ENCODE assay signal across 8 cellular contexts in the genomic region with DNA sequence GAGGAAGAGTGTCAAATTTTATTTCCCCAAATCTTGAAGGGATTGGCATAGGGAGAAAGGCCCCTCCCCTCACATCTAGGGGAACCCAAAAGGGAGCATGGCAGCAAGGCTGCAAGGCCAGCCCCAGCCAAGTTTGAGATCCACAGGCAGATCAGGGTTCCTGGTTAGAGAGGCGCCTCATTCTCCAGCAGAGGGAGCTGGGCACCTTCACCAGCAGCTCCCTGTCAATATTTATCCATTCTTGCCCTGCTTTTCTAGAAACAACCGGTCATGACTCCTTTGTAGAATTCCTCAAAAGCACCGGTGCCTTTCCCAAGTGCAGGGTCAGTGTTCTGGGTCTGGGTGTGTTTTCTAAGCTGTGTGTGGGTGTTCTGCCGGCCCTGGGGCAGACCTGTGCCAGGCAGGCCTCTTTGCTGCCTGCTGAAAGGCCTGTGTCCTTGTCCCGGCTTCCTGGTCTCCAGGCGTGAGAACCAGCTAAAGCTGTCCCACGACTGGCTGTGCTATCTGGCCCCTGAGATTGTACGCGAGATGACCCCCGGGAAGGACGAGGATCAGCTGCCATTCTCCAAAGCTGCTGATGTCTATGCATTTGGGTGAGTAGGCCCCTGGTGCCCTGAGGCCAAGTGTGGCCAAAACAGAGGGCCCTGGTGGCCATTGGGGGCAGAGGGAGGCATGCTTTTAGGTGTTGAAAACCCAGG. TPM values are rescaled to one million over a fixed set of nuclear protein-coding genes. Genes with fewer than 3 reads are reported as not detected.
DNase-seq lines count a peak whose midpoint lies in the region; ATAC-seq, FAIRE-seq and TF ChIP-seq lines count a peak whose summit lies in the region.

No MANE protein-coding gene starts in this region.

- TF ChIP-seq POLR2A in body of pancreas (IDR thresholded peaks at IDR 0.05) (no peak), HepG2 (IDR thresholded peaks at IDR 0.05; ENCODE audit: insufficient read depth in 1 of 2, low read depth in 2 of 2, low read length in 2 of 2) (no peak)

- TF ChIP-seq CTCF in LNCaP clone FGC (IDR thresholded peaks at IDR 0.05; ENCODE audit: control insufficient read depth, extremely low read depth, insufficient read depth): peak; percentile 87
- peak in 6 of 7 experiments; percentile 18 to 46 (median 36) for TF ChIP-seq CTCF in body of pancreas (IDR thresholded peaks at IDR 0.05)
- peak; percentile 78 for TF ChIP-seq CTCF in HepG2 (CRISPR knock-in tag; IDR thresholded peaks at IDR 0.05)

- no TSS peak for BruUV-seq in HepG2 (replicated peaks; lab: Mats Ljungman, UMichigan)

- no peak overlapping the region for H3K4me2 ChIP-seq in HepG2 (ENCODE audit: low read depth, low read length)

- DNase-seq in G401 (ENCODE audit: low spot score) (peak; percentile 30), LNCaP clone FGC (ENCODE audit: low read depth) (peak; percentile 22), body of pancreas (peak in 3 of 4 donors; percentile 30 to 37 (median 35)), HepG2 (ENCODE audit: low spot score) (peak; percentile 45)

- H3K36me3 ChIP-seq in body of pancreas (replicated peaks in 1 of 2; ENCODE audit: insufficient read depth in 1 of 2, low read depth in 2 of 2): peaks cover 4 to 60% of the 10 kb centered on the region in 2 donors
- peaks cover 25 to 50% of the 10 kb centered on the region in 2 experiments; a peak in 4 of 5 replicates for H3K36me3 ChIP-seq in HepG2 (replicated peaks in 1 of 2; ENCODE audit: control insufficient read depth in 1 of 2, insufficient read depth in 2 of 2, low read length in 2 of 2)

- POLR2A ChIA-PET in HepG2 (lab: Yijun Ruan, JAX): no interaction called here

- no peaks in the 10 kb centered on the region for H3K9me3 ChIP-seq in body of pancreas
- H3K9me3 ChIP-seq in HepG2 (ENCODE audit: low read length): no peaks in the 10 kb centered on the region

- no peaks in the 10 kb centered on the region for H4K20me1 ChIP-seq in HepG2 (ENCODE audit: insufficient read depth, low read length)

- H3K79me2 ChIP-seq in HepG2 (ENCODE audit: insufficient read depth, low read length): no peaks in the 10 kb centered on the region

- H3K27ac ChIP-seq in body of pancreas (no peak overlapping the region), HepG2 (ENCODE audit: extremely low read length, insufficient read depth, low read length) (no peak overlapping the region)

- no peaks in the 10 kb centered on the region for H3K4me1 ChIP-seq in body of pancreas
- H3K4me1 ChIP-seq in HepG2 (ENCODE audit: insufficient read depth, low read length): no peaks in the 10 kb centered on the region

- in situ Hi-C loops in G401 (cut with HindIII; ENCODE audit: low sequenced_read_pairs): no loop called here
- in situ Hi-C loops in HepG2 (cut with HindIII; ENCODE audit: extremely low pct_ligation_motif_present, low pct_unique_long_range_greater_than_20kb): loop anchor here (5.0 kb wide), 1 partner anchor 43 kb away; no protein-coding TSS in a partner anchor

- intact Hi-C loops in body of pancreas (cut with DNase I) (loop anchor here (10.0 kb wide), 2 partner anchors 45 to 375 kb away; no protein-coding TSS in a partner anchor), HepG2 (cut with micrococcal nuclease; ENCODE audit: unreplicated experiment) (loop anchor here (2.0 to 10.0 kb wide), 4 partner anchors 41 to 375 kb away; no protein-coding TSS in a partner anchor)

- no peak for TF ChIP-seq EP300 in HepG2 (IDR thresholded peaks at IDR 0.05; ENCODE audit: low read depth in 2 of 2, low read length in 2 of 2)
- no peak for TF ChIP-seq EP300 in HepG2 (CRISPR knock-in tag; IDR thresholded peaks at IDR 0.05; ENCODE audit: borderline replicate concordance)

- ATAC-seq in body of pancreas (no peak), HepG2 (peak; percentile 91), GM21381 (IDR thresholded peaks at IDR 0.05; ENCODE audit: unreplicated experiment) (no peak), GM21717 (IDR thresholded peaks at IDR 0.05; ENCODE audit: unreplicated experiment) (no peak), GM19397 (IDR thresholded peaks at IDR 0.05; ENCODE audit: unreplicated experiment) (no peak), GM18520 (IDR thresholded peaks at IDR 0.05; ENCODE audit: unreplicated experiment) (no peak)

- H3K9ac ChIP-seq in HepG2 (ENCODE audit: insufficient read depth, low read depth, low read length): no peak overlapping the region

- no peak overlapping the region for H2AFZ ChIP-seq in HepG2 (ENCODE audit: low read length)

- no peak overlapping the region for H3K4me3 ChIP-seq in LNCaP clone FGC (ENCODE audit: low read depth, low read length)
- no peak overlapping the region for H3K4me3 ChIP-seq in body of pancreas
- H3K4me3 ChIP-seq in HepG2 (replicated peaks in 1 of 3; ENCODE audit: insufficient read depth in 1 of 3, low read depth in 2 of 3, low read length in 3 of 3): no peak overlapping the region

- 45 to 56% methylated on average over 4 to 11 of the region's 11 CpGs for WGBS in body of pancreas, 2 donors
- 81% methylated on average over 5 of the region's 11 CpGs for WGBS in HepG2 (ENCODE audit: low lambda C conversion rate)

- CTCF ChIA-PET in HepG2 (lab: Yijun Ruan, JAX; ENCODE audit: low intra/inter-chr PET ratio, low total read pairs): interaction anchor here (1.4 to 2.4 kb wide), 2 partner anchors 41 to 45 kb away, joined by 5 to 7 read pairs; no protein-coding TSS in a partner anchor

- no peaks in the 10 kb centered on the region for H3K27me3 ChIP-seq in body of pancreas
- no peaks in the 10 kb centered on the region for H3K27me3 ChIP-seq in HepG2 (ENCODE audit: control insufficient read depth in 1 of 2, insufficient read depth in 2 of 2, low read length in 2 of 2)

- peak; percentile 70 for FAIRE-seq in HepG2 (lab: Jason Lieb, UNC)

- peak; percentile 61 for TF ChIP-seq RAD21 in HepG2 (CRISPR knock-in tag; IDR thresholded peaks at IDR 0.05)

TF ChIP-seq in HepG2, 621 proteins besides CTCF, POLR2A, EP300 and RAD21 (continues in another document):
- TF ChIP-seq, protein P1, sequence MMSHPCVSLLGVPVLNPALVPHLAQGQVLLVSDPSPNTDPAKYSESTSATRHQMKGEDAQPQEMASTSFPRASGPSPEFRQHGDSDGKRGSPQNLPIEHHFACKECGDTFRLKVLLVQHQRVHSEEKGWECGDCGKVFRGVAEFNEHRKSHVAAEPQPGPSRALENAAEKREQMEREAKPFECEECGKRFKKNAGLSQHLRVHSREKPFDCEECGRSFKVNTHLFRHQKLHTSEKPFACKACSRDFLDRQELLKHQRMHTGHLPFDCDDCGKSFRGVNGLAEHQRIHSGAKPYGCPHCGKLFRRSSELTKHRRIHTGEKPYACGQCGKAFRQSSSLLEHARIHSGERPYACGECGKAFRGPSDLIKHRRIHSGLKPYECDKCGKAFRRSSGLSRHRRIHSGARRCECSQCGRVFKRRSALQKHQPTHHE (CRISPR knock-in tag; IDR thresholded peaks at IDR 0.05; ENCODE audit: borderline replicate concordance): no peak
- TF ChIP-seq SMARCC2 (IDR thresholded peaks at IDR 0.05) (no peak), ZNF441 (CRISPR knock-in tag; IDR thresholded peaks at IDR 0.05; ENCODE audit: borderline replicate concordance) (no peak), PHF8 (CRISPR knock-in tag; IDR thresholded peaks at IDR 0.05) (no peak), SATB2 (CRISPR knock-in tag; IDR thresholded peaks at IDR 0.05) (no peak), KLF6 (CRISPR knock-in tag; IDR thresholded peaks at IDR 0.05) (no peak), ZNF484 (CRISPR knock-in tag; IDR thresholded peaks at IDR 0.05; ENCODE audit: borderline replicate concordance, low read depth) (no peak)
- TF ChIP-seq, protein P2, sequence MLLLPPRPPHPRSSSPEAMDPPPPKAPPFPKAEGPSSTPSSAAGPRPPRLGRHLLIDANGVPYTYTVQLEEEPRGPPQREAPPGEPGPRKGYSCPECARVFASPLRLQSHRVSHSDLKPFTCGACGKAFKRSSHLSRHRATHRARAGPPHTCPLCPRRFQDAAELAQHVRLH (CRISPR knock-in tag; IDR thresholded peaks at IDR 0.05; ENCODE audit: borderline replicate concordance, low read depth): no peak
- TF ChIP-seq, protein P3, sequence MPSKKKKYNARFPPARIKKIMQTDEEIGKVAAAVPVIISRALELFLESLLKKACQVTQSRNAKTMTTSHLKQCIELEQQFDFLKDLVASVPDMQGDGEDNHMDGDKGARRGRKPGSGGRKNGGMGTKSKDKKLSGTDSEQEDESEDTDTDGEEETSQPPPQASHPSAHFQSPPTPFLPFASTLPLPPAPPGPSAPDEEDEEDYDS (CRISPR knock-in tag; IDR thresholded peaks at IDR 0.05): no peak

RNA-seq across cellular contexts. Expression of a gene that starts 21.2 kb away (rescaled TPM):
- total RNA-seq in G401 (2014; rRNA removed; shearing (Covaris generic)): not detected in 2 replicates
- total RNA-seq in body of pancreas: 10 to 100 TPM in 1 of 2 donors, 1 to 10 TPM in 1; 6.3 to 21.3 TPM
- 0.40 and 0.56 TPM in 2 replicates for total RNA-seq in HepG2 (2016; rRNA removed; fragmentation: Illumina TruSeq; extraction: Trizol)
- total RNA-seq in HepG2 (2016; cell fraction: cytosol; rRNA removed; fragmentation: Illumina TruSeq; extraction: Trizol; ENCODE audit: low read depth): not detected in 2 replicates
- 0.26 TPM in 1 of 2 replicates, not detected in the other for total RNA-seq in HepG2 (2016; cell fraction: insoluble cytoplasmic fraction; rRNA removed; fragmentation: Illumina TruSeq; extraction: Trizol)
- total RNA-seq in HepG2 (2016; cell fraction: membrane; rRNA removed; fragmentation: Illumina TruSeq; extraction: Trizol): 0.48 TPM in 1 of 2 replicates, not detected in the other
- total RNA-seq in HepG2 (2016; cell fraction: nucleus; rRNA removed; fragmentation: Illumina TruSeq; extraction: Trizol): 0.41 and 0.59 TPM in 2 replicates
- 1.4 and 1.6 TPM in 2 replicates for polyA plus RNA-seq in HepG2 (2011; rRNA removed)
- polyA plus RNA-seq in HepG2 (2011; cell fraction: cytosol; rRNA removed): 0.46 and 0.60 TPM in 2 replicates
- polyA plus RNA-seq in HepG2 (2011; cell fraction: nucleus; rRNA removed): 3.3 and 4.3 TPM in 2 replicates
- polyA plus RNA-seq in HepG2 (2012): 2.2 and 2.8 TPM in 2 replicates
- 0.15 and 0.23 TPM in 2 replicates for polyA plus RNA-seq in HepG2 (2016; cell fraction: cytosol; fragmentation: Illumina TruSeq; extraction: Trizol; ENCODE audit: low read depth)
- 0.28 and 0.61 TPM in 2 replicates for polyA plus RNA-seq in HepG2 (2016; cell fraction: insoluble cytoplasmic fraction; fragmentation: Illumina TruSeq; extraction: Trizol; ENCODE audit: low read depth)
- 0.21 and 0.37 TPM in 2 replicates for polyA plus RNA-seq in HepG2 (2016; cell fraction: membrane; fragmentation: Illumina TruSeq; extraction: Trizol; ENCODE audit: low read depth)
- 1.3 and 2.3 TPM in 2 replicates for polyA plus RNA-seq in HepG2 (2016; cell fraction: nucleus; fragmentation: Illumina TruSeq; extraction: Trizol; ENCODE audit: insufficient read depth, low read depth)
- polyA minus RNA-seq in HepG2 (2011; rRNA and poly(A)+ RNA removed; ENCODE audit: low replicate concordance): 1.6 and 2.5 TPM in 2 replicates
- polyA minus RNA-seq in HepG2 (2011; cell fraction: cytosol; rRNA and poly(A)+ RNA removed): 0.62 TPM in 1 of 2 replicates, not detected in the other
- 3.3 and 3.4 TPM in 2 replicates for polyA minus RNA-seq in HepG2 (2011; cell fraction: nucleus; rRNA and poly(A)+ RNA removed)

Comparison
In these comparisons a context has a peak if more than half of its experiments do, and no peak if none do; other contexts are left out.
1. CTCF ChIP-seq: peak in every context shown above with its lines; median percentile 87 in LNCaP clone FGC; 78 in HepG2; 36 in body of pancreas.